ENCODE assay signal across 8 cellular contexts in genomic region chr3:48186993-48187578, GRCh38. TPM values are rescaled to one million over a fixed set of nuclear protein-coding genes. Genes with fewer than 3 reads are reported as not detected.
DNase-seq lines count a peak whose midpoint lies in the region; ATAC-seq and TF ChIP-seq lines count a peak whose summit lies in the region.

No MANE protein-coding gene starts in this region.

- H3K4me1 ChIP-seq in right lobe of liver: no peaks in the 10 kb centered on the region
- H3K4me1 ChIP-seq in upper lobe of right lung: peaks cover 15% of the 10 kb centered on the region

- no peaks in the 10 kb centered on the region for H3K9me3 ChIP-seq in right lobe of liver
- no peaks in the 10 kb centered on the region for H3K9me3 ChIP-seq in upper lobe of right lung

- H3K27me3 Mint-ChIP-seq in activated naive CD4-positive, alpha-beta T cell treated with anti-CD3 and anti-CD28 coated beads, Interleukin-2, amount 50 U/mL, for 24 hours: peaks cover 10% of the 10 kb centered on the region

- H3K4me3 Mint-ChIP-seq in activated naive CD4-positive, alpha-beta T cell treated with anti-CD3 and anti-CD28 coated beads, Interleukin-2, amount 50 U/mL, for 24 hours: peak overlapping the region; percentile 85

- H3K36me3 ChIP-seq in right lobe of liver: no peaks in the 10 kb centered on the region
- no peaks in the 10 kb centered on the region for H3K36me3 ChIP-seq in upper lobe of right lung

- no peaks in the 10 kb centered on the region for H3K9me3 Mint-ChIP-seq in activated naive CD4-positive, alpha-beta T cell treated with anti-CD3 and anti-CD28 coated beads, Interleukin-2, amount 50 U/mL, for 24 hours

- no peak for DNase-seq in activated naive CD4-positive, alpha-beta T cell (lab: John Stamatoyannopoulos, UW)
- peak; percentile 47 for DNase-seq in amniotic epithelial cell (ENCODE audit: low read depth)
- DNase-seq in right lobe of liver: no peak
- no peak for DNase-seq in upper lobe of right lung
- no peak for DNase-seq in activated CD8-positive, alpha-beta memory T cell treated with anti-CD3 and anti-CD28 coated beads, Interleukin-2, amount 50 U/mL, for 48 hours
- DNase-seq in GM03348 (ENCODE audit: low spot score): no peak
- DNase-seq in HuH-7.5 (ENCODE audit: low spot score): no peak

- no peaks in the 10 kb centered on the region for H3K27me3 ChIP-seq in right lobe of liver
- H3K27me3 ChIP-seq in upper lobe of right lung: no peaks in the 10 kb centered on the region

- peaks cover 8% of the 10 kb centered on the region for H3K36me3 Mint-ChIP-seq in activated naive CD4-positive, alpha-beta T cell treated with anti-CD3 and anti-CD28 coated beads, Interleukin-2, amount 50 U/mL, for 24 hours

- TF ChIP-seq POLR2A in right lobe of liver (IDR thresholded peaks at IDR 0.05): no peak

- ATAC-seq in right lobe of liver (no peak), upper lobe of right lung (no peak)

- H3K4me1 Mint-ChIP-seq in activated naive CD4-positive, alpha-beta T cell treated with anti-CD3 and anti-CD28 coated beads, Interleukin-2, amount 50 U/mL, for 24 hours: peaks cover 11% of the 10 kb centered on the region

- no peak for TF ChIP-seq CTCF in right lobe of liver (IDR thresholded peaks at IDR 0.05)
- no peak for TF ChIP-seq CTCF in upper lobe of right lung (IDR thresholded peaks at IDR 0.05)

- 30% methylated on average over 11 of the region's 14 CpGs for WGBS in right lobe of liver (ENCODE audit: insufficient coverage, low coverage, low lambda C conversion rate, missing lambda C conversion rate)

- H3K4me3 ChIP-seq in right lobe of liver (peak overlapping the region; percentile 70 to 87 (median 75)), upper lobe of right lung (peak overlapping the region; percentile 85)

- H3K27ac ChIP-seq in right lobe of liver: no peak overlapping the region
- H3K27ac ChIP-seq in upper lobe of right lung: no peak overlapping the region

- peak overlapping the region; percentile 52 for H3K27ac Mint-ChIP-seq in activated naive CD4-positive, alpha-beta T cell treated with anti-CD3 and anti-CD28 coated beads, Interleukin-2, amount 50 U/mL, for 24 hours

- intact Hi-C loops in right lobe of liver (cut with DNase I): no loop called here
- intact Hi-C loops in upper lobe of right lung (cut with DNase I): no loop called here

RNA-seq across cellular contexts. Expression of gene CDC25A, which starts 1.1 kb away (rescaled TPM):
- total RNA-seq in right lobe of liver: 1 to 10 TPM in 2 of 6 experiments, under 1 TPM in 4; 0.27 to 8.8 (median 0.56) TPM
- 0.90 TPM for total RNA-seq in upper lobe of right lung

RNA-seq across cellular contexts. Expression of gene CAMP, which starts 36.2 kb away (rescaled TPM):
- total RNA-seq in right lobe of liver (under 1 TPM in 2 of 6 experiments, not detected in 4; 0.46 to 0.50 TPM), upper lobe of right lung (not detected)

RNA-seq across cellular contexts. Expression of gene ZNF589, which starts 53.8 kb away (rescaled TPM):
- total RNA-seq in right lobe of liver: 1 to 10 TPM; 2.2 to 3.6 (median 2.5) TPM
- total RNA-seq in upper lobe of right lung: 14.6 TPM
